Comparison of ENCODE assay signal across 11 cellular contexts in the genomic region with DNA sequence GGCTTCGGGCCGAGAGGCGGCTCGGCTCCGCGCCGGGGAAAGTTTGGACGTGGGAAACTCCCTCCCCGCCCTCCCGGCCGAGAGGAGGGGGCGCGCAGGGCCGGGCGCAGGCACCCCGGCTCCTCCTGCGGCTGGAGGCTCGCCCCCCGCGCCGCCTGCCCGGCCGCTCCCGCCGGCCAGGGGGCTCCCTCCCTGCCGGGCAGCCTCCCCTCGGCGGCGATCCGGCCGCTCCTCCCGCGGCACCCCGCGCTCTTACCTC. TPM values are rescaled to one million over a fixed set of nuclear protein-coding genes. Genes with fewer than 3 reads are reported as not detected.
DNase-seq lines count a peak whose midpoint lies in the region; ATAC-seq, FAIRE-seq and TF ChIP-seq lines count a peak whose summit lies in the region.
"Had no signal": no experiment of that assay in that cellular context is flagged by ENCODE, and none has a peak within 500 bp of the region (broad histone marks: within the 10 kb centered on the region; RNA-seq: fewer than 3 reads in every experiment).

No MANE protein-coding gene starts in this region.

- no peaks in the 10 kb centered on the region for H3K36me3 Mint-ChIP-seq in activated CD8-positive, alpha-beta T cell treated with anti-CD3 and anti-CD28 coated beads, Interleukin-2, amount 10 ng/mL, durations not matched to agents 7 days and 5 days (ENCODE audit: low read depth)
- H3K36me3 Mint-ChIP-seq in activated CD8-positive, alpha-beta T cell treated with anti-CD3 and anti-CD28 coated beads for 36 hours (ENCODE audit: low read depth): no peaks in the 10 kb centered on the region
- no peaks in the 10 kb centered on the region for H3K36me3 Mint-ChIP-seq in activated B cell treated with CpG ODN at 0.5 μM for 24 hours (ENCODE audit: low read depth)
- H3K36me3 Mint-ChIP-seq in progenitor cell of endocrine pancreas (ENCODE audit: insufficient read depth): no peaks in the 10 kb centered on the region
- H3K36me3 Mint-ChIP-seq: mesothelial cell of epicardium had no signal

- no peak overlapping the region for H3K27ac Mint-ChIP-seq in activated CD8-positive, alpha-beta T cell treated with anti-CD3 and anti-CD28 coated beads, Interleukin-2, amount 10 ng/mL, durations not matched to agents 7 days and 5 days
- no peak overlapping the region for H3K27ac Mint-ChIP-seq in activated CD8-positive, alpha-beta T cell treated with anti-CD3 and anti-CD28 coated beads for 36 hours
- H3K27ac Mint-ChIP-seq in activated B cell treated with CpG ODN at 0.5 μM for 24 hours (no peak overlapping the region), progenitor cell of endocrine pancreas (no peak overlapping the region)
- H3K27ac Mint-ChIP-seq: mesothelial cell of epicardium; stimulated activated naive CD8-positive, alpha-beta T cell treated with anti-CD3 and anti-CD28 coated beads, Interleukin-15, amount 100 ng/mL, for 72 hours had no signal

- POLR2A ChIA-PET in activated CD8-positive, alpha-beta T cell treated with anti-CD3 and anti-CD28 coated beads, Interleukin-2, amount 10 ng/mL, durations not matched to agents 7 days and 5 days (lab: Charles Lee): no interaction called here
- POLR2A ChIA-PET in activated CD8-positive, alpha-beta T cell treated with anti-CD3 and anti-CD28 coated beads for 36 hours (lab: Charles Lee): no interaction called here
- POLR2A ChIA-PET in activated B cell treated with CpG ODN at 0.5 μM for 24 hours (lab: Charles Lee): no interaction called here

- TF ChIP-seq CTCF in activated CD8-positive, alpha-beta T cell treated with anti-CD3 and anti-CD28 coated beads for 36 hours (IDR thresholded peaks at IDR 0.05): no peak
- TF ChIP-seq CTCF in activated B cell treated with CpG ODN at 0.5 μM for 24 hours (IDR thresholded peaks at IDR 0.05): no peak
- no peak for TF ChIP-seq CTCF in lower leg skin (IDR thresholded peaks at IDR 0.05)
- no peak for TF ChIP-seq CTCF in tibial nerve (IDR thresholded peaks at IDR 0.05)
- TF ChIP-seq CTCF in progenitor cell of endocrine pancreas (IDR thresholded peaks at IDR 0.05; ENCODE audit: unreplicated experiment): no peak

- H3K4me1 ChIP-seq in tibial nerve: peaks cover 0 to 37% (median 16%) of the 10 kb centered on the region in 4 donors

- TF ChIP-seq POLR2A in lower leg skin (IDR thresholded peaks at IDR 0.05): no peak
- no peak for TF ChIP-seq POLR2A in tibial nerve (IDR thresholded peaks at IDR 0.05)

- peaks cover 63% of the 10 kb centered on the region for H3K27me3 Mint-ChIP-seq in activated CD8-positive, alpha-beta T cell treated with anti-CD3 and anti-CD28 coated beads, Interleukin-2, amount 10 ng/mL, durations not matched to agents 7 days and 5 days (ENCODE audit: low read depth)
- peaks cover 52% of the 10 kb centered on the region for H3K27me3 Mint-ChIP-seq in activated CD8-positive, alpha-beta T cell treated with anti-CD3 and anti-CD28 coated beads for 36 hours
- H3K27me3 Mint-ChIP-seq in activated B cell treated with CpG ODN at 0.5 μM for 24 hours (peaks cover 64% of the 10 kb centered on the region), progenitor cell of endocrine pancreas (peaks cover 84% of the 10 kb centered on the region)

- CTCF ChIA-PET in activated CD8-positive, alpha-beta T cell treated with anti-CD3 and anti-CD28 coated beads, Interleukin-2, amount 10 ng/mL, durations not matched to agents 7 days and 5 days (lab: Charles Lee): interaction anchor here (1.3 to 1.8 kb wide), 2 partner anchors 41 to 96 kb away, joined by 5 to 7 read pairs; no protein-coding TSS in a partner anchor
- CTCF ChIA-PET in activated CD8-positive, alpha-beta T cell treated with anti-CD3 and anti-CD28 coated beads for 36 hours (lab: Charles Lee): interaction anchor here (0.6 kb wide), 1 partner anchor 41 kb away, joined by 3 read pairs; no protein-coding TSS in a partner anchor
- CTCF ChIA-PET in activated B cell treated with CpG ODN at 0.5 μM for 24 hours (lab: Charles Lee): interaction anchor here (1.3 to 2.0 kb wide), 2 partner anchors 97 to 104 kb away, joined by 4 to 12 read pairs; no protein-coding TSS in a partner anchor

- H3K27me3 ChIP-seq in tibial nerve: peaks cover 0 to 94% of the 10 kb centered on the region in 2 donors

- peaks cover 4% of the 10 kb centered on the region for H3K4me1 Mint-ChIP-seq in activated CD8-positive, alpha-beta T cell treated with anti-CD3 and anti-CD28 coated beads, Interleukin-2, amount 10 ng/mL, durations not matched to agents 7 days and 5 days (ENCODE audit: low read depth)
- peaks cover 4% of the 10 kb centered on the region for H3K4me1 Mint-ChIP-seq in activated CD8-positive, alpha-beta T cell treated with anti-CD3 and anti-CD28 coated beads for 36 hours (ENCODE audit: low read depth)
- peaks cover 12% of the 10 kb centered on the region for H3K4me1 Mint-ChIP-seq in activated B cell treated with CpG ODN at 0.5 μM for 24 hours
- peaks cover 3% of the 10 kb centered on the region for H3K4me1 Mint-ChIP-seq in progenitor cell of endocrine pancreas (ENCODE audit: low read depth)

- H3K9me3 ChIP-seq in tibial nerve: no peaks in the 10 kb centered on the region

- peak; percentile 4 for ATAC-seq in activated CD8-positive, alpha-beta T cell treated with anti-CD3 and anti-CD28 coated beads, Interleukin-2, amount 10 ng/mL, durations not matched to agents 7 days and 5 days
- no peak for ATAC-seq in activated CD8-positive, alpha-beta T cell treated with anti-CD3 and anti-CD28 coated beads for 36 hours
- ATAC-seq in activated B cell treated with CpG ODN at 0.5 μM for 24 hours (ENCODE audit: low read depth) (no peak), GM21723 (IDR thresholded peaks at IDR 0.05; ENCODE audit: unreplicated experiment) (no peak)

- H3K4me3 ChIP-seq in lower leg skin (ENCODE audit: low read depth, poor library complexity, severe bottlenecking) (peak overlapping the region; percentile 22), tibial nerve (peak overlapping the region; percentile 19 to 63 (median 33))

- FAIRE-seq in RCC 7860 (lab: Jason Lieb, UNC): no peak

- no peaks in the 10 kb centered on the region for H3K9me3 Mint-ChIP-seq in activated CD8-positive, alpha-beta T cell treated with anti-CD3 and anti-CD28 coated beads, Interleukin-2, amount 10 ng/mL, durations not matched to agents 7 days and 5 days (ENCODE audit: insufficient read depth)
- no peaks in the 10 kb centered on the region for H3K9me3 Mint-ChIP-seq in activated CD8-positive, alpha-beta T cell treated with anti-CD3 and anti-CD28 coated beads for 36 hours
- no peaks in the 10 kb centered on the region for H3K9me3 Mint-ChIP-seq in activated B cell treated with CpG ODN at 0.5 μM for 24 hours
- H3K9me3 Mint-ChIP-seq in progenitor cell of endocrine pancreas (ENCODE audit: low read depth): no peaks in the 10 kb centered on the region
- H3K9me3 Mint-ChIP-seq: mesothelial cell of epicardium; stimulated activated naive CD8-positive, alpha-beta T cell treated with anti-CD3 and anti-CD28 coated beads, Interleukin-15, amount 100 ng/mL, for 72 hours had no signal

- H3K27ac ChIP-seq in tibial nerve: no peak overlapping the region

- DNase-seq in activated CD8-positive, alpha-beta T cell treated with anti-CD3 and anti-CD28 coated beads, Interleukin-2, amount 10 ng/mL, durations not matched to agents 7 days and 5 days: no peak
- DNase-seq in activated CD8-positive, alpha-beta T cell treated with anti-CD3 and anti-CD28 coated beads for 36 hours: no peak
- DNase-seq in activated B cell treated with CpG ODN at 0.5 μM for 24 hours (peak; percentile 32), lower leg skin (ENCODE audit: low spot score in 2 of 2) (no peak), tibial nerve (ENCODE audit: low spot score in 2 of 2) (no peak), RCC 7860 (ENCODE audit: low spot score) (no peak), progenitor cell of endocrine pancreas (ENCODE audit: low spot score, unreplicated experiment) (no peak)
- DNase-seq: GF-D8 had no signal

- H3K4me3 Mint-ChIP-seq in activated CD8-positive, alpha-beta T cell treated with anti-CD3 and anti-CD28 coated beads, Interleukin-2, amount 10 ng/mL, durations not matched to agents 7 days and 5 days: no peak overlapping the region
- no peak overlapping the region for H3K4me3 Mint-ChIP-seq in activated CD8-positive, alpha-beta T cell treated with anti-CD3 and anti-CD28 coated beads for 36 hours
- no peak overlapping the region for H3K4me3 Mint-ChIP-seq in activated B cell treated with CpG ODN at 0.5 μM for 24 hours
- H3K4me3 Mint-ChIP-seq in progenitor cell of endocrine pancreas (ENCODE audit: low read depth): no peak overlapping the region

- no peak for TF ChIP-seq EP300 in tibial nerve (IDR thresholded peaks at IDR 0.05)

- WGBS in lower leg skin, 2 donors: 1% methylated on average over 19 to 24 of the region's 35 CpGs
- WGBS in tibial nerve, 2 donors: 0% methylated on average over 8 to 9 of the region's 35 CpGs

- no peaks in the 10 kb centered on the region for H3K36me3 ChIP-seq in tibial nerve

- intact Hi-C loops in activated CD8-positive, alpha-beta T cell treated with anti-CD3 and anti-CD28 coated beads for 36 hours (cut with micrococcal nuclease): no loop called here
- intact Hi-C loops in activated B cell treated with CpG ODN at 0.5 μM for 24 hours (cut with micrococcal nuclease): loop anchor here (1.0 to 10.0 kb wide), 4 partner anchors 41 to 257 kb away; no protein-coding TSS in a partner anchor
- intact Hi-C loops in lower leg skin (cut with DNase I; ENCODE audit: low total_unique reads): no loop called here

RNA-seq across cellular contexts. Expression of a gene that starts 0.4 kb away (rescaled TPM):
- not detected for total RNA-seq in activated CD8-positive, alpha-beta T cell treated with anti-CD3 and anti-CD28 coated beads, Interleukin-2, amount 10 ng/mL, durations not matched to agents 7 days and 5 days
- not detected for total RNA-seq in activated CD8-positive, alpha-beta T cell treated with anti-CD3 and anti-CD28 coated beads for 36 hours
- total RNA-seq in activated B cell treated with CpG ODN at 0.5 μM for 24 hours (0.09 TPM in 1 of 2 replicates, not detected in the other), lower leg skin (1 to 10 TPM; 1.6 to 3.0 (median 2.0) TPM), tibial nerve (1 to 10 TPM in 1 of 4 donors, under 1 TPM in 2, not detected in 1; 0.20 to 1.0 (median 0.60) TPM), progenitor cell of endocrine pancreas (0.14 and 0.20 TPM in 2 replicates)
